8 cellular contexts compared by ENCODE assay signal in the genomic region with DNA sequence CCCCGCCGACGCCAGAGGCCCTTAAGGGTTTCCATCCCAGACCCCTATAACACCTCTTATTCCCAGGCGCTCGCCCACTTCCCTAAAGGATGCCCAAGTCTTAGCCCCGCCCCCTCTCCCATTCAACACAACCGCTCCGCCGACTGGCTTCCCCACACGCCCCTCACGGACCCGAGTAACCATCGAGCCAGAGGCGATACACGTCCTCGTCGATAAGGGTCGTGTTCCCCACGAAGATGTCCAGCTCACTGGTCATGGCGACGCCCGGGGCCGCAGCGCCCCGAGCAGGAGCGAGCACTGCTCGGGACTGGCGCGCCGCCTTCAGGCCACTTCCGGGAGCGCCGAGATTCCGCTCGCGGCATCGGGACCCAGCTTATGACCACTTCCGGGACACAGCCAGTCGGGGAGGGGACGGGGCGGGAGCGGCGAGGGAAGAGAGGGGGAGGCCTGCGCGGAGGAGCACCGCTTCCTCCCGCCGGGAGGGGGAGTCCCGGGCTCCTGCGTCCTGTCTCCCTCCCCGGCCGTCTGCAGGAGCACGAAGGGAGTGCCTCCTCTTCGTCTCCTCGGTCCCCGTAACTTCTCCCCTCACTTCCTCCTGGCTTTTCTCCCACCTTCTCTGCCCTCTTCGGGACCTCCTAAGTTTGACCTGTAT. TPM values are rescaled to one million over a fixed set of nuclear protein-coding genes. Genes with fewer than 3 reads are reported as not detected.
DNase-seq lines count a peak whose midpoint lies in the region; ATAC-seq, FAIRE-seq and TF ChIP-seq lines count a peak whose summit lies in the region.

FIBP (minus strand) TSS at position 309 of the 652 bp plus-strand sequence; CDS start at position 256, 53 bp downstream.

- H3K9me3 ChIP-seq in kidney (ENCODE audit: control insufficient read depth in 1 of 2, low read length in 2 of 2): no peaks in the 10 kb centered on the region

- ATAC-seq in GM18909 (IDR thresholded peaks at IDR 0.05; ENCODE audit: poor library complexity, unreplicated experiment) (peak; percentile 45), HG03342 (IDR thresholded peaks at IDR 0.05; ENCODE audit: unreplicated experiment) (peak; percentile 41)

- peak within 1 kb of the TSS; percentile 83 to 92 for H3K9ac ChIP-seq in kidney (ENCODE audit: low read length in 2 of 2)

- no peak for FAIRE-seq in kidney (lab: Jason Lieb, UNC)

- CTCF ChIA-PET in AG04449 (lab: Yijun Ruan, JAX): interaction anchor here (0.7 to 33.3 kb wide), 31 partner anchors 16 to 380 kb away, joined by 3 to 1090 read pairs (median 5); partner anchors contain the start of genes AP5B1, BANF1, C11orf68 and CFL1

- H3K4me3 ChIP-seq in AG04449 (ENCODE audit: low read depth, low read length) (peak within 1 kb of the TSS; percentile 94), kidney (ENCODE audit: low read length in 2 of 2) (peak within 1 kb of the TSS; percentile 65 to 78)

- H3K4me1 ChIP-seq in kidney (ENCODE audit: control insufficient read depth in 1 of 2, insufficient read depth in 1 of 2, low read depth in 1 of 2, low read length in 2 of 2): peaks cover 8 to 39% of the 10 kb centered on the region in 2 donors

- TF ChIP-seq CTCF in AG04449 (IDR thresholded peaks at IDR 0.05; ENCODE audit: insufficient read depth, low read length, missing control alignments): no peak
- peak; percentile 69 for TF ChIP-seq CTCF in kidney (IDR thresholded peaks at IDR 0.05; ENCODE audit: borderline replicate concordance, extremely low read depth, insufficient read depth)

- intact Hi-C loops in kidney (cut with DNase I): loop anchor here (10.0 kb wide), 1 partner anchor 97 kb away; no protein-coding TSS in a partner anchor

- peak; percentile 75 for DNase-seq in AG04449 (ENCODE audit: low read depth, low spot score)
- peak; percentile 93 for DNase-seq in NCI-H460 (ENCODE audit: extremely low read depth, low read depth)
- peak; percentile 95 for DNase-seq in activated CD4-positive, CD25-positive, alpha-beta regulatory T cell treated with anti-CD3 and anti-CD28 coated beads, Interleukin-2, amount 50 U/mL, for 72 hours
- peak; percentile 97 for DNase-seq in cerebellar cortex (ENCODE audit: low spot score)
- peak; percentile 99 for DNase-seq in kidney
- DNase-seq in stimulated activated CD4-positive, alpha-beta T cell treated with anti-CD3 and anti-CD28 coated beads, Interleukin-15, amount 100 ng/mL, for 1 hour (ENCODE audit: low read depth in 1 of 2, low spot score in 1 of 2): peak; percentile 91 to 93

- H3K27ac ChIP-seq in kidney (ENCODE audit: low read depth in 2 of 2, low read length in 2 of 2): peak within 1 kb of the TSS; percentile 90 to 96

- POLR2A ChIA-PET in AG04449 (lab: Yijun Ruan, JAX): interaction anchor here (0.6 to 8.7 kb wide), 14 partner anchors 9 to 117 kb away, joined by 3 to 136 read pairs (median 5); partner anchors contain the start of genes C11orf68, CFL1, DRAP1 and FOSL1

- H3K36me3 ChIP-seq in kidney (ENCODE audit: control insufficient read depth in 1 of 2, insufficient read depth in 2 of 2, low read length in 2 of 2): peaks cover 5 to 12% of the 10 kb centered on the region in 2 donors

RNA-seq across cellular contexts. Expression of gene FIBP, which starts in this region (rescaled TPM):
- 89.6 and 109 TPM in 2 replicates for total RNA-seq in NCI-H460 (2014; rRNA removed; shearing (Covaris generic))
- polyA plus RNA-seq in NCI-H460 (2014; cell fraction: nucleus; rRNA removed): 101 and 148 TPM in 2 replicates
- total RNA-seq in kidney: 58.0 TPM
- 105 TPM for polyA plus RNA-seq in kidney (ENCODE audit: insufficient read depth, low read depth, low replicate concordance)

Comparison
In these comparisons a context has a peak if more than half of its experiments do, and no peak if none do; other contexts are left out.
1. Peak in every context shown above with its lines: DNase-seq, ATAC-seq, H3K4me3 ChIP-seq and H3K27ac ChIP-seq.